Comparison of ENCODE assay signal across 9 cellular contexts in genomic region chr19:57583104-57583520, GRCh38. TPM values are rescaled to one million over a fixed set of nuclear protein-coding genes. Genes with fewer than 3 reads are reported as not detected.
DNase-seq lines count a peak whose midpoint lies in the region; TF ChIP-seq lines count a peak whose summit lies in the region.
"Had no signal": no experiment of that assay in that cellular context is flagged by ENCODE, and none has a peak within 500 bp of the region (broad histone marks: within the 10 kb centered on the region; RNA-seq: fewer than 3 reads in every experiment).

No MANE protein-coding gene starts in this region.

- H3K9ac ChIP-seq in BLaER1 = peak overlapping the region; percentile 93

- H3K4me1 ChIP-seq in BLaER1 (peaks cover 27% of the 10 kb centered on the region), SJSA1 (replicated peaks) (peaks cover 15% of the 10 kb centered on the region)

- no peaks in the 10 kb centered on the region for H4K20me1 ChIP-seq in BLaER1

- H3K27ac ChIP-seq in BLaER1 (peak overlapping the region; percentile 94), SJSA1 (no peak overlapping the region)

- H3K4me2 ChIP-seq in BLaER1 = peak overlapping the region; percentile 73

- no peak for DNase-seq in SJSA1 (ENCODE audit: low read depth in 1 of 2, low spot score in 2 of 2)
- no peak for DNase-seq in fibroblast of villous mesenchyme (ENCODE audit: low read depth)
- peak; percentile 72 for DNase-seq in posterior vena cava (ENCODE audit: low spot score)
- DNase-seq in GM03348 (ENCODE audit: low spot score) = no peak
- no peak for DNase-seq in NCI-H1417 (lab: John Stamatoyannopoulos, UW)
- DNase-seq in AG20443 (ENCODE audit: low spot score) = no peak
- DNase-seq in NOMO-1 (lab: John Stamatoyannopoulos, UW; ENCODE audit: unreplicated experiment in 2 of 2) = no peak
- DNase-seq: PC-3 had no signal

- peaks cover 51% of the 10 kb centered on the region for H3K9me3 ChIP-seq in BLaER1
- peaks cover 16% of the 10 kb centered on the region for H3K9me3 ChIP-seq in SJSA1 (replicated peaks)

- intact Hi-C loops in posterior vena cava (cut with DNase I) = no loop called here

- H3K27me3 ChIP-seq in BLaER1 = no peaks in the 10 kb centered on the region
- H3K27me3 ChIP-seq in SJSA1 (replicated peaks) = no peaks in the 10 kb centered on the region

- peaks cover 35% of the 10 kb centered on the region for H3K36me3 ChIP-seq in BLaER1
- peaks cover 24% of the 10 kb centered on the region for H3K36me3 ChIP-seq in SJSA1

- peak overlapping the region; percentile 87 for H3K4me3 ChIP-seq in BLaER1
- H3K4me3 ChIP-seq in SJSA1 = peak overlapping the region; percentile 60
- H3K4me3 ChIP-seq in fibroblast of villous mesenchyme (ENCODE audit: low read depth, low read length) = peak overlapping the region; percentile 71

- no peak for TF ChIP-seq CTCF in fibroblast of villous mesenchyme (IDR thresholded peaks at IDR 0.05; ENCODE audit: insufficient read depth, low read depth, low read length)

RNA-seq across cellular contexts. Expression of gene ZIK1, which starts 0.8 kb away (rescaled TPM):
- 6.1 and 18.0 TPM in 2 replicates for total RNA-seq in SJSA1 (2014; rRNA removed; shearing (Covaris generic))
- total RNA-seq in fibroblast of villous mesenchyme (11.3 and 12.1 TPM in 2 replicates), posterior vena cava (1 to 10 TPM; 4.5 to 5.0 TPM)

RNA-seq across cellular contexts. Expression of gene ZNF416, which starts 4.4 kb away (rescaled TPM):
- total RNA-seq in SJSA1 (2014; rRNA removed; shearing (Covaris generic)) = 3.6 and 6.1 TPM in 2 replicates
- total RNA-seq in fibroblast of villous mesenchyme (4.5 and 6.9 TPM in 2 replicates), posterior vena cava (1 to 10 TPM; 3.9 to 5.3 TPM)

RNA-seq across cellular contexts. Expression of gene ZNF530, which starts 16.6 kb away (rescaled TPM):
- 12.6 and 21.4 TPM in 2 replicates for total RNA-seq in SJSA1 (2014; rRNA removed; shearing (Covaris generic))
- total RNA-seq in fibroblast of villous mesenchyme = 3.9 and 7.1 TPM in 2 replicates
- 1 to 10 TPM; 1.6 to 2.4 TPM for total RNA-seq in posterior vena cava

RNA-seq across cellular contexts. Expression of gene ZNF550, which starts 23.4 kb away (rescaled TPM):
- total RNA-seq in SJSA1 (2014; rRNA removed; shearing (Covaris generic)) = 6.6 and 6.8 TPM in 2 replicates
- total RNA-seq in fibroblast of villous mesenchyme (5.5 and 8.6 TPM in 2 replicates), posterior vena cava (1 to 10 TPM; 3.7 to 4.5 TPM)

RNA-seq across cellular contexts. Expression of gene ZNF134, which starts 30.9 kb away (rescaled TPM):
- total RNA-seq in SJSA1 (2014; rRNA removed; shearing (Covaris generic)) = 25.0 and 26.3 TPM in 2 replicates
- total RNA-seq in fibroblast of villous mesenchyme = 20.0 and 21.2 TPM in 2 replicates
- total RNA-seq in posterior vena cava = 10 to 100 TPM; 14.9 to 18.0 TPM
